1 cellular context compared by ENCODE assay signal in the genomic region with DNA sequence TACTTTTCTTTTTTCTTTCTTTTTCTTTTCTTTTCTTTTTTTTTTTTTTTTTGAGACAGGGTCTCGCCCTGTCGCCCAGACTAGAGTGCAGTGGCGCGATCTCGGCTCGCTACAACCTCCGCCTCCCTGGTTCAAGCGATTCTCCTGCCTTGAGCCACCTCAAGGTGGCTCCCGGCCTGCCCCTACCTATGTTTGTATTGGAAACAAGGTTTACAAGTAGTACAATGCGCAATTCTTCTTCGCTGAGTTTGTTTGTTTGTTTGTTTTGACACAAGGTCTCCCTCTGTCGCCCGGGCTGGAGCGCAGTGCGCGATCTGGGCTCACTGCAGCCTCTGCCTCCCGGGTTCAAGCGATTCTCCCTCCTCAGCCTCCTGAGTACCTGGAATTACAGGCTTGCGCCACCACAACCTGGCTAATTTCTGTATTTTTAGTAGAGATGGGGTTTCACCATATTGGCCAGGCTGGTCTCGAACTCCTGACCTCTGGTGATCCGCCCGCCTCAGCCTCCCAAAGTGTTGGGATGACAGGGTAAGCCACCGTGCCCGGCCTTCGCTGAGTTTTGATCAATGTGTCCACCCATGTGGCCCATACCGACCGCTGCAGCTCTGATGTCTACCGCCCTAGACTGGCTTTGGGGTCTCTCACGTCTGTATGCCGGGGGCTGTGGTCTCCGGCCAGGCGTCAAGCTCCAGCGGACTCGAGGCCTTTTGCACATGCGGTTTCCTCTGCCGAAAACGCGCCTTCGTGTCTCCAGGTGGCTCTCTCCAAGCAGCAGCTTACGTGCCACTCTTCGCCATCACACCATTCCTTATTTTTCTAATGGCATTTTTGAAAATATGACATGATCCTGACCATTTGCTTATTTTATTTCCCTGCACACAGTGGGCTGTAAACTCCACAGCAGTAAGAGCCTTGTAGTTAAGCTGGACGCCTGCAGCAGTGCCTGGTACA.
TF ChIP-seq lines count a peak whose summit lies in the region.

No MANE protein-coding gene starts in this region.

TF ChIP-seq in WTC11, 78 proteins besides CTCF, POLR2A, EP300 and RAD21 (continued from another document):
- TF ChIP-seq, protein P1, sequence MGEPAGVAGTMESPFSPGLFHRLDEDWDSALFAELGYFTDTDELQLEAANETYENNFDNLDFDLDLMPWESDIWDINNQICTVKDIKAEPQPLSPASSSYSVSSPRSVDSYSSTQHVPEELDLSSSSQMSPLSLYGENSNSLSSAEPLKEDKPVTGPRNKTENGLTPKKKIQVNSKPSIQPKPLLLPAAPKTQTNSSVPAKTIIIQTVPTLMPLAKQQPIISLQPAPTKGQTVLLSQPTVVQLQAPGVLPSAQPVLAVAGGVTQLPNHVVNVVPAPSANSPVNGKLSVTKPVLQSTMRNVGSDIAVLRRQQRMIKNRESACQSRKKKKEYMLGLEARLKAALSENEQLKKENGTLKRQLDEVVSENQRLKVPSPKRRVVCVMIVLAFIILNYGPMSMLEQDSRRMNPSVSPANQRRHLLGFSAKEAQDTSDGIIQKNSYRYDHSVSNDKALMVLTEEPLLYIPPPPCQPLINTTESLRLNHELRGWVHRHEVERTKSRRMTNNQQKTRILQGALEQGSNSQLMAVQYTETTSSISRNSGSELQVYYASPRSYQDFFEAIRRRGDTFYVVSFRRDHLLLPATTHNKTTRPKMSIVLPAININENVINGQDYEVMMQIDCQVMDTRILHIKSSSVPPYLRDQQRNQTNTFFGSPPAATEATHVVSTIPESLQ (CRISPR knock-in tag; IDR thresholded peaks at IDR 0.05), result no peak
- TF ChIP-seq FOXJ3 (CRISPR knock-in tag; IDR thresholded peaks at IDR 0.05; ENCODE audit: borderline replicate concordance) (no peak), FOXK1 (CRISPR knock-in tag; IDR thresholded peaks at IDR 0.05) (no peak), TP53 (CRISPR knock-in tag; IDR thresholded peaks at IDR 0.05) (no peak), SOX15 (CRISPR knock-in tag; IDR thresholded peaks at IDR 0.05) (no peak), ZNF396 (CRISPR knock-in tag; IDR thresholded peaks at IDR 0.05; ENCODE audit: borderline replicate concordance) (no peak), IRF2 (CRISPR knock-in tag; IDR thresholded peaks at IDR 0.05; ENCODE audit: borderline replicate concordance, low read depth) (no peak), OVOL2 (CRISPR knock-in tag; IDR thresholded peaks at IDR 0.05; ENCODE audit: borderline replicate concordance) (no peak), ZNF121 (CRISPR knock-in tag; IDR thresholded peaks at IDR 0.05) (no peak)
- TF ChIP-seq, protein P2, sequence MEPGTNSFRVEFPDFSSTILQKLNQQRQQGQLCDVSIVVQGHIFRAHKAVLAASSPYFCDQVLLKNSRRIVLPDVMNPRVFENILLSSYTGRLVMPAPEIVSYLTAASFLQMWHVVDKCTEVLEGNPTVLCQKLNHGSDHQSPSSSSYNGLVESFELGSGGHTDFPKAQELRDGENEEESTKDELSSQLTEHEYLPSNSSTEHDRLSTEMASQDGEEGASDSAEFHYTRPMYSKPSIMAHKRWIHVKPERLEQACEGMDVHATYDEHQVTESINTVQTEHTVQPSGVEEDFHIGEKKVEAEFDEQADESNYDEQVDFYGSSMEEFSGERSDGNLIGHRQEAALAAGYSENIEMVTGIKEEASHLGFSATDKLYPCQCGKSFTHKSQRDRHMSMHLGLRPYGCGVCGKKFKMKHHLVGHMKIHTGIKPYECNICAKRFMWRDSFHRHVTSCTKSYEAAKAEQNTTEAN (CRISPR knock-in tag; IDR thresholded peaks at IDR 0.05), result no peak
- TF ChIP-seq, protein P3, sequence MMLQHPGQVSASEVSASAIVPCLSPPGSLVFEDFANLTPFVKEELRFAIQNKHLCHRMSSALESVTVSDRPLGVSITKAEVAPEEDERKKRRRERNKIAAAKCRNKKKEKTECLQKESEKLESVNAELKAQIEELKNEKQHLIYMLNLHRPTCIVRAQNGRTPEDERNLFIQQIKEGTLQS (CRISPR knock-in tag; conservative IDR thresholded peaks at IDR 0.05), result no peak
- TF ChIP-seq, protein P4, sequence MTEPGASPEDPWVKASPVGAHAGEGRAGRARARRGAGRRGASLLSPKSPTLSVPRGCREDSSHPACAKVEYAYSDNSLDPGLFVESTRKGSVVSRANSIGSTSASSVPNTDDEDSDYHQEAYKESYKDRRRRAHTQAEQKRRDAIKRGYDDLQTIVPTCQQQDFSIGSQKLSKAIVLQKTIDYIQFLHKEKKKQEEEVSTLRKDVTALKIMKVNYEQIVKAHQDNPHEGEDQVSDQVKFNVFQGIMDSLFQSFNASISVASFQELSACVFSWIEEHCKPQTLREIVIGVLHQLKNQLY (CRISPR knock-in tag; IDR thresholded peaks at IDR 0.05), result no peak
- TF ChIP-seq, protein P5, sequence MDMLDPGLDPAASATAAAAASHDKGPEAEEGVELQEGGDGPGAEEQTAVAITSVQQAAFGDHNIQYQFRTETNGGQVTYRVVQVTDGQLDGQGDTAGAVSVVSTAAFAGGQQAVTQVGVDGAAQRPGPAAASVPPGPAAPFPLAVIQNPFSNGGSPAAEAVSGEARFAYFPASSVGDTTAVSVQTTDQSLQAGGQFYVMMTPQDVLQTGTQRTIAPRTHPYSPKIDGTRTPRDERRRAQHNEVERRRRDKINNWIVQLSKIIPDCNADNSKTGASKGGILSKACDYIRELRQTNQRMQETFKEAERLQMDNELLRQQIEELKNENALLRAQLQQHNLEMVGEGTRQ (CRISPR knock-in tag; IDR thresholded peaks at IDR 0.05), result no peak
